In genomic region chr7:76673346-76673745, GRCh38 we compare ENCODE assay signal across 7 cellular contexts. TPM values are rescaled to one million over a fixed set of nuclear protein-coding genes. Genes with fewer than 3 reads are reported as not detected.
DNase-seq lines count a peak whose midpoint lies in the region; ATAC-seq and TF ChIP-seq lines count a peak whose summit lies in the region.
"Not testable (repeated sequence)": the region's sequence is repeated elsewhere in the genome, so short reads cannot be mapped to it uniquely, and the experiment has no call there.

No MANE protein-coding gene starts in this region.

- H3K4me2 ChIP-seq in GM23338: not testable (repeated sequence)

- H3K27me3 ChIP-seq in GM23338 (ENCODE audit: insufficient read depth); HUES6 (ENCODE audit: control insufficient read depth, insufficient read depth, low read length); endodermal cell (ENCODE audit: control insufficient read depth, insufficient read depth, low read length, poor library complexity, severe bottlenecking); iPS DF 6.9 (ENCODE audit: control insufficient read depth, insufficient read depth, low read length): not testable (repeated sequence)

- peak; percentile 91 for ATAC-seq in GM23338

- H3F3A ChIP-seq in GM23338 (replicated peaks; ENCODE audit: low read depth): not testable (repeated sequence)

- not testable (repeated sequence) for H3K36me3 Mint-ChIP-seq in GM23338 (ENCODE audit: low read depth); endodermal cell (ENCODE audit: low read depth)

- H3K9me3 ChIP-seq in HUES6 (ENCODE audit: control insufficient read depth, insufficient read depth, low read depth, low read length); endodermal cell (ENCODE audit: control insufficient read depth, low read length); iPS DF 6.9 (ENCODE audit: control insufficient read depth, insufficient read depth, low read length): not testable (repeated sequence)

- not testable (repeated sequence) for H4K20me1 ChIP-seq in GM23338 (replicated peaks; ENCODE audit: insufficient read depth)

- H3K27ac ChIP-seq in GM23338 (ENCODE audit: low read depth) (peak overlapping the region; percentile 94), HUES6 (ENCODE audit: low read depth, low read length) (peak overlapping the region; percentile 96)
- not testable (repeated sequence) for H3K27ac ChIP-seq in endodermal cell (ENCODE audit: low read depth, low read length); iPS DF 6.9 (ENCODE audit: low read length)

- not testable (repeated sequence) for H3K36me3 ChIP-seq in GM23338 (ENCODE audit: insufficient read depth); HUES6 (ENCODE audit: control insufficient read depth, insufficient read depth, low read length); endodermal cell (ENCODE audit: control insufficient read depth, insufficient read depth, low read length); iPS DF 6.9 (ENCODE audit: control insufficient read depth, insufficient read depth, low read length)

- not testable (repeated sequence) for TF ChIP-seq CTCF in GM23338 (conservative IDR thresholded peaks at IDR 0.05; ENCODE audit: low read depth in 2 of 2); endodermal cell (conservative IDR thresholded peaks at IDR 0.05)

- H2AFZ ChIP-seq in GM23338: not testable (repeated sequence)

- H3K27me3 Mint-ChIP-seq in GM23338 (ENCODE audit: insufficient read depth, low read depth, poor library complexity); endodermal cell (ENCODE audit: insufficient read depth): not testable (repeated sequence)

- H3K4me1 Mint-ChIP-seq in GM23338: peaks cover 28% of the 10 kb centered on the region
- H3K4me1 Mint-ChIP-seq in endodermal cell: not testable (repeated sequence)

- peaks cover 24% of the 10 kb centered on the region for H3K4me1 ChIP-seq in GM23338 (ENCODE audit: insufficient read depth)
- not testable (repeated sequence) for H3K4me1 ChIP-seq in HUES6 (ENCODE audit: control insufficient read depth, insufficient read depth, low read length); endodermal cell (ENCODE audit: control insufficient read depth, insufficient read depth, low read length); iPS DF 6.9 (ENCODE audit: control insufficient read depth, insufficient read depth, low read length)

- not testable (repeated sequence) for H3K4me3 ChIP-seq in GM23338; HUES6 (ENCODE audit: low read depth, low read length); endodermal cell (ENCODE audit: low read length); iPS DF 6.9 (ENCODE audit: low read length)

- peak overlapping the region; percentile 44 for H3K9ac ChIP-seq in HUES6 (ENCODE audit: low read length)
- H3K9ac ChIP-seq in endodermal cell (ENCODE audit: extremely low read depth, low read length, poor library complexity, severe bottlenecking): not testable (repeated sequence)

- H3K27ac Mint-ChIP-seq in GM23338: peak overlapping the region; percentile 96
- H3K27ac Mint-ChIP-seq in endodermal cell: peak overlapping the region; percentile 75

- not testable (repeated sequence) for H3K9me2 ChIP-seq in GM23338 (ENCODE audit: insufficient read depth)

- not testable (repeated sequence) for H3K79me2 ChIP-seq in GM23338 (replicated peaks; ENCODE audit: insufficient read depth)

- 86% methylated on average over 3 of the region's 5 CpGs; no CpG with 5 or more reads in 1 of the 2 experiments for WGBS in endodermal cell (ENCODE audit: insufficient coverage in 1 of 2, insufficient read length in 1 of 2), 2 experiments
- no CpG with 5 or more reads among the region's 5 CpGs for WGBS in iPS DF 6.9 (ENCODE audit: insufficient coverage, insufficient read length)

- H3K9me3 Mint-ChIP-seq in GM23338, endodermal cell: not testable (repeated sequence)

- DNase-seq in GM23338 (ENCODE audit: low spot score) (peak; percentile 81), NCI-H146 treated with DMSO at 0.1 percent for 48 hours (lab: John Stamatoyannopoulos, UW; ENCODE audit: unreplicated experiment) (peak; percentile 92), NCI-H510A treated with DMSO at 0.1 percent for 48 hours (lab: John Stamatoyannopoulos, UW) (peak; percentile 12), NCI-H748 (lab: John Stamatoyannopoulos, UW; ENCODE audit: unreplicated experiment) (peak; percentile 23), iPS DF 6.9 (ENCODE audit: low read depth, low spot score) (peak; percentile 43)
- not testable (repeated sequence) for DNase-seq in endodermal cell

- H3K4me3 Mint-ChIP-seq in GM23338: peak overlapping the region; percentile 17; the same call in 1 of the 3 replicates
- H3K4me3 Mint-ChIP-seq in endodermal cell: not testable (repeated sequence)

RNA-seq across cellular contexts. Expression of gene POMZP3, which starts 46.3 kb away (rescaled TPM):
- 3.3 and 9.1 TPM in 2 replicates for total RNA-seq in GM23338 (2014; rRNA removed; shearing (Covaris generic))
- 6.8 and 8.7 TPM in 2 replicates for polyA plus RNA-seq in GM23338 (2016; fragmentation: Nextera tagmentation; extraction: Ambion mirVana)
- 10 to 100 TPM in 1 of 2 donors, 1 to 10 TPM in 1; 8.2 to 13.3 TPM for total RNA-seq in endodermal cell
- 12.5 TPM for polyA plus RNA-seq in endodermal cell (2013, experiment 1 of 2)
- polyA plus RNA-seq in endodermal cell (2013, experiment 2 of 2): 12.5 TPM
